Comparison of ENCODE assay signal across 8 cellular contexts in the genomic region with DNA sequence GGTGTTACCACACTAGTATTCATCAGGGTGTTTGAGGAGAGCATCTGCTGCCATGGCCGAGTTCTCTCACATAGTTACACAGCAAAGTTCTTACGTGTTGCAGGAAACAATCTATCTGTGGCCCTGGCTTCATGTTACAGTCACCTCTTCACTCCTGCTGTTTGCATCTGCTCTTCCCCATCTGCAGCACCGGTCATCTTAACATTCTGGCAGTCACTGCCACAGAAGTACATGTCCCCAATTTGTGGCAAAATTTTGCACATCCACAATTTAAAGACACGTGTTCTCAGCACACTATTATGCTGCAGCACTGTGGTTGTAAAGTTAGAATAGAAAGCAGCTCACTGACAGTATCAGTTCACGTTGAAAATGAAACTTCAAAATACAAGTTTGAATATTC. TPM values are rescaled to one million over a fixed set of nuclear protein-coding genes. Genes with fewer than 3 reads are reported as not detected.
DNase-seq lines count a peak whose midpoint lies in the region; ATAC-seq and TF ChIP-seq lines count a peak whose summit lies in the region.

No MANE protein-coding gene starts in this region.

- TF ChIP-seq CTCF in upper lobe of left lung (IDR thresholded peaks at IDR 0.05) = no peak

- H3K27ac Mint-ChIP-seq in IgD-negative memory B cell = peak overlapping the region; percentile 8 to 92 (median 36)

- no peaks in the 10 kb centered on the region for H3K27me3 Mint-ChIP-seq in IgD-negative memory B cell

- no peaks in the 10 kb centered on the region for H3K9me3 ChIP-seq in duodenal mucosa (ENCODE audit: control insufficient read depth in 1 of 2, low read length in 2 of 2)
- no peaks in the 10 kb centered on the region for H3K9me3 ChIP-seq in upper lobe of left lung

- no peak for TF ChIP-seq POLR2A in upper lobe of left lung (IDR thresholded peaks at IDR 0.05)

- no peaks in the 10 kb centered on the region for H3K36me3 Mint-ChIP-seq in IgD-negative memory B cell

- no peak for TF ChIP-seq EP300 in upper lobe of left lung (IDR thresholded peaks at IDR 0.05)

- H3K9ac ChIP-seq in duodenal mucosa (ENCODE audit: low read depth in 1 of 2, low read length in 2 of 2) = peak overlapping the region in 1 of 2 donors; percentile 0

- H3K27ac ChIP-seq in duodenal mucosa (ENCODE audit: low read depth, low read length) (no peak overlapping the region), upper lobe of left lung (no peak overlapping the region)

- DNase-seq in upper lobe of left lung (no peak), NCI-H1436 treated with DMSO at 0.1 percent for 48 hours (lab: John Stamatoyannopoulos, UW) (no peak), NCI-H2227 treated with DMSO at 0.1 percent for 48 hours (lab: John Stamatoyannopoulos, UW) (no peak)

- peak overlapping the region; percentile 26; the same call in 1 of the 2 replicates for H3K4me3 ChIP-seq in GM08714 (ENCODE audit: low read length)
- peak overlapping the region; percentile 13 to 43 for H3K4me3 ChIP-seq in duodenal mucosa (ENCODE audit: low read depth in 1 of 2, low read length in 2 of 2)
- H3K4me3 ChIP-seq in upper lobe of left lung = no peak overlapping the region

- no peaks in the 10 kb centered on the region for H3K9me3 Mint-ChIP-seq in IgD-negative memory B cell

- 25 to 31% methylated on average over 5 of the region's 5 CpGs for WGBS in upper lobe of left lung, 2 donors

- no peaks in the 10 kb centered on the region for H3K27me3 ChIP-seq in duodenal mucosa (ENCODE audit: control insufficient read depth in 1 of 2, insufficient read depth in 2 of 2, low read length in 2 of 2)
- no peaks in the 10 kb centered on the region for H3K27me3 ChIP-seq in upper lobe of left lung

- H3K4me3 Mint-ChIP-seq in IgD-negative memory B cell = peak overlapping the region; percentile 19 to 93 (median 81)

- H3K4me1 Mint-ChIP-seq in IgD-negative memory B cell = peaks cover 28 to 43% (median 32%) of the 10 kb centered on the region in 3 donors

- peaks cover 26 to 30% of the 10 kb centered on the region in 2 donors for H3K4me1 ChIP-seq in duodenal mucosa (ENCODE audit: control insufficient read depth in 1 of 2, insufficient read depth in 2 of 2, low read length in 2 of 2)
- H3K4me1 ChIP-seq in upper lobe of left lung = peaks cover 12 to 17% (median 15%) of the 10 kb centered on the region in 4 donors

- H3K36me3 ChIP-seq in duodenal mucosa (ENCODE audit: control insufficient read depth in 1 of 2, insufficient read depth in 2 of 2, low read length in 2 of 2) (no peaks in the 10 kb centered on the region), upper lobe of left lung (no peaks in the 10 kb centered on the region)

- ATAC-seq in GM21360 (IDR thresholded peaks at IDR 0.05; ENCODE audit: unreplicated experiment) (peak; percentile 38), upper lobe of left lung (ENCODE audit: low FRiP score in 2 of 2) (no peak), HG02970 (IDR thresholded peaks at IDR 0.05; ENCODE audit: low FRiP score, unreplicated experiment) (no peak)

RNA-seq across cellular contexts. Expression of a gene that starts 23.2 kb away (rescaled TPM):
- 119 TPM for polyA plus RNA-seq in IgD-negative memory B cell
- total RNA-seq in upper lobe of left lung = 10 to 100 TPM; 22.0 to 81.8 (median 59.3) TPM

RNA-seq across cellular contexts. Expression of a gene that starts 47.6 kb away (rescaled TPM):
- 2.2 TPM for polyA plus RNA-seq in IgD-negative memory B cell
- 10 to 100 TPM in 4 of 6 donors, 1 to 10 TPM in 2; 4.4 to 26.5 (median 18.4) TPM for total RNA-seq in upper lobe of left lung

RNA-seq across cellular contexts. Expression of a gene that starts 47.8 kb away (rescaled TPM):
- polyA plus RNA-seq in IgD-negative memory B cell = 3.9 TPM
- 1 to 10 TPM; 1.0 to 5.0 (median 2.6) TPM for total RNA-seq in upper lobe of left lung

RNA-seq across cellular contexts. Expression of a gene that starts 54.4 kb away (rescaled TPM):
- 7.6 TPM for polyA plus RNA-seq in IgD-negative memory B cell
- total RNA-seq in upper lobe of left lung = 100 to 1,000 TPM; 205 to 710 (median 440) TPM

Comparison
In these comparisons a context has a peak if more than half of its experiments do, and no peak if none do; other contexts are left out.
1. H3K4me3 ChIP-seq: peak in GM08714 (single experiment) and duodenal mucosa (2 of 2); none in upper lobe of left lung (0 of 4).